ENCODE assay signal across 20 cellular contexts in the genomic region with DNA sequence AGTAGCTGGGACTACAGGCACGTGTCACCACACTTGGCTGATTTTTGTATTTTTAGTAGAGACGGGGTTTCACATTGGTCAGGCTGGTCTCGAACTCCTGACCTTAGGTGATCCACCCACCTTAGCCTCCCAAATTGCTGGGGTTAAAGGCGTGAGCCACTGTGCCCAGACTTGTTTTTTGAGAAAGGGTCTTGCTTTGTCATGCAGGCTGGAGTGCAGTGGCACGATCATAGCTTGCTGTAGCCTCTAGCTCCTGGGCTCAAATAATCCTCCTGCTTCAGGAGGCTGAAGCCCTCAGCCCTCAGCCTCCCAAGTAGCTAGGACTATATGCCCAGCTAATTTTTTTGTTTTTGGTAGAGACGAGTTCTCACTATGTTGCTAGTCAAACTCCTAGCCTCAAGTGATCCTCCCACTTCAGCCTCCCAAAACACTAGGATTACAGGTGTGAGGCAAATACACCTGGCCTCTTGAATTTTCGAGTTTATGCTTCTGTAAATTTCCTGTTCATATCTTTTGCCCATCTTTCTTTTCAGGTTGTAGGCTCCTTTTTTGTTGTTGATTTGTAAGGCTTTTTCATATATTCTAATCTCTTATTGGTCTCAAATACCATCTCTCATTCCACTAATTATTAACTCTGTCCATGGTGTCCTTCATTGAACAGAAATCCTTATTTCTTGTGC. TPM values are rescaled to one million over a fixed set of nuclear protein-coding genes. Genes with fewer than 3 reads are reported as not detected.
DNase-seq lines count a peak whose midpoint lies in the region; TF ChIP-seq lines count a peak whose summit lies in the region.
"Had no signal": no experiment of that assay in that cellular context is flagged by ENCODE, and none has a peak within 500 bp of the region (broad histone marks: within the 10 kb centered on the region; RNA-seq: fewer than 3 reads in every experiment).

No MANE protein-coding gene starts in this region.

- H3K36me3 ChIP-seq in spleen, result no peaks in the 10 kb centered on the region

- peaks cover 5% of the 10 kb centered on the region for H3K36me3 Mint-ChIP-seq in chondrocyte (ENCODE audit: low read depth)
- H3K36me3 Mint-ChIP-seq: CD14-positive monocyte had no signal

- no peaks in the 10 kb centered on the region for H3K9me3 Mint-ChIP-seq in chondrocyte (ENCODE audit: low read depth)
- H3K9me3 Mint-ChIP-seq: CD14-positive monocyte; CD4-positive, alpha-beta T cell; CD8-positive, alpha-beta memory T cell; GM23338; H9 had no signal

- TF ChIP-seq CTCF in chondrocyte (IDR thresholded peaks at IDR 0.05), result no peak
- TF ChIP-seq CTCF in spleen (IDR thresholded peaks at IDR 0.05 in 8 of 11, conservative IDR thresholded peaks at IDR 0.05 in 3 of 11), result no peak

- no peak overlapping the region for H3K27ac ChIP-seq in spleen
- H3K27ac ChIP-seq: 22Rv1; BLaER1 treated with 17β-estradiol and CSF1 and Interleukin-3, amounts not matched to agents 10 nM and 100 nM had no signal

- H3K9me3 ChIP-seq in spleen, result no peaks in the 10 kb centered on the region

- peak; percentile 43 for DNase-seq in DMS53 (lab: John Stamatoyannopoulos, UW)
- DNase-seq in DMS53 treated with DMSO at 0.1 percent for 48 hours (lab: John Stamatoyannopoulos, UW; ENCODE audit: unreplicated experiment), result no peak
- DNase-seq in chondrocyte (ENCODE audit: low spot score), result peak; percentile 13
- DNase-seq in mesenteric fat pad (ENCODE audit: low spot score), result peak; percentile 69
- DNase-seq in spleen, result peak; percentile 36
- no peak for DNase-seq in NCI-H82 (lab: John Stamatoyannopoulos, UW)
- DNase-seq in stimulated activated CD4-positive, alpha-beta T cell treated with anti-CD3 and anti-CD28 coated beads, Interleukin-15, amount 100 ng/mL, for 24 hours, result no peak
- no peak for DNase-seq in DMS79 treated with DMSO at 0.1 percent for 48 hours (lab: John Stamatoyannopoulos, UW)
- DNase-seq: CD4-positive, alpha-beta T cell; DMS 273 treated with DMSO at 0.1 percent for 48 hours; EL; GDM1; H9 had no signal

- H3K27me3 Mint-ChIP-seq in chondrocyte (ENCODE audit: low read depth), result no peaks in the 10 kb centered on the region
- H3K27me3 Mint-ChIP-seq: B cell; CD4-positive, alpha-beta T cell; CD8-positive, alpha-beta memory T cell had no signal

- H3K4me3 ChIP-seq in spleen, result no peak overlapping the region
- H3K4me3 ChIP-seq: BLaER1 treated with 17β-estradiol and CSF1 and Interleukin-3, amounts not matched to agents 10 nM and 100 nM; GM12878; GM23338 had no signal

- H3K4me1 ChIP-seq in spleen, result peaks cover 11 to 32% (median 16%) of the 10 kb centered on the region in 6 donors

- no peak for TF ChIP-seq POLR2A in spleen (IDR thresholded peaks at IDR 0.05)

- no peak overlapping the region for H3K27ac Mint-ChIP-seq in chondrocyte (ENCODE audit: unreplicated experiment)
- H3K27ac Mint-ChIP-seq: B cell; CD14-positive monocyte; CD4-positive, alpha-beta T cell; GM23338; H9 had no signal

- H3K4me1 Mint-ChIP-seq in chondrocyte (ENCODE audit: low read depth), result peaks cover 20% of the 10 kb centered on the region

- intact Hi-C loops in spleen (cut with DNase I; ENCODE audit: low total_unique reads), result loop anchor here (2.0 kb wide), 1 partner anchor 102 kb away; no protein-coding TSS in a partner anchor

- 85 to 92% (median 88%) methylated on average over 7 of the region's 7 CpGs for WGBS in spleen, 5 donors

- H3K27me3 ChIP-seq in spleen (replicated peaks in 1 of 7), result no peaks in the 10 kb centered on the region
- H3K27me3 ChIP-seq: BLaER1 treated with 17β-estradiol and CSF1 and Interleukin-3, amounts not matched to agents 10 nM and 100 nM had no signal

- H3K4me3 Mint-ChIP-seq in chondrocyte (ENCODE audit: unreplicated experiment), result no peak overlapping the region
- H3K4me3 Mint-ChIP-seq: B cell; CD14-positive monocyte; CD4-positive, alpha-beta T cell; GM23338; H9 had no signal

RNA-seq across cellular contexts. Expression of a gene that starts 3.4 kb away (rescaled TPM):
- total RNA-seq in chondrocyte (19.6 to 26.3 TPM (median 22.5 TPM) in 3 replicates), mesenteric fat pad (8.0 TPM), spleen (10 to 100 TPM; 16.3 to 23.0 (median 18.8) TPM)
- 10 to 100 TPM; 14.8 to 17.7 (median 14.9) TPM for polyA plus RNA-seq in spleen

RNA-seq across cellular contexts. Expression of a gene that starts 42.6 kb away (rescaled TPM):
- total RNA-seq in chondrocyte (109 to 118 TPM (median 117 TPM) in 3 replicates), mesenteric fat pad (95.7 TPM), spleen (100 to 1,000 TPM; 106 to 139 (median 127) TPM)
- 100 to 1,000 TPM in 2 of 3 donors, 10 to 100 TPM in 1; 70.1 to 128 (median 102) TPM for polyA plus RNA-seq in spleen

RNA-seq across cellular contexts. Expression of a gene that starts 47.9 kb away (rescaled TPM):
- total RNA-seq in chondrocyte, result 13.2 to 18.6 TPM (median 15.7 TPM) in 3 replicates
- 8.3 TPM for total RNA-seq in mesenteric fat pad
- total RNA-seq in spleen, result 1 to 10 TPM; 3.3 to 5.1 (median 3.7) TPM
- polyA plus RNA-seq in spleen, result 1 to 10 TPM in 1 of 3 donors, under 1 TPM in 2; 0.61 to 1.5 (median 0.80) TPM
- total RNA-seq: CD4-positive, alpha-beta T cell had no signal
- polyA plus RNA-seq: CD14-positive monocyte; CD8-positive, alpha-beta memory T cell had no signal

Comparison
In these comparisons a context has a peak if more than half of its experiments do, and no peak if none do; other contexts are left out.
1. DNase-seq: peak in DMS53 (single experiment), chondrocyte (single experiment), mesenteric fat pad (single experiment) and spleen (single experiment); none in DMS53 treated with DMSO at 0.1 percent for 48 hours (single experiment), NCI-H82 (single experiment), stimulated activated CD4-positive, alpha-beta T cell treated with anti-CD3 and anti-CD28 coated beads, Interleukin-15, amount 100 ng/mL, for 24 hours (single experiment) and DMS79 treated with DMSO at 0.1 percent for 48 hours (single experiment).